Comparison of ENCODE assay signal across 8 cellular contexts in genomic region chr21:29077651-29078090, GRCh38. TPM values are rescaled to one million over a fixed set of nuclear protein-coding genes. Genes with fewer than 3 reads are reported as not detected.
DNase-seq lines count a peak whose midpoint lies in the region; ATAC-seq and TF ChIP-seq lines count a peak whose summit lies in the region.

No MANE protein-coding gene starts in this region.

- TF ChIP-seq CTCF in GM12864 (IDR thresholded peaks at IDR 0.05; ENCODE audit: low read depth, low read length, missing control alignments) (no peak), ascending aorta (IDR thresholded peaks at IDR 0.05) (no peak), lower leg skin (IDR thresholded peaks at IDR 0.05) (no peak)

- H3K4me3 ChIP-seq in GM12864 (ENCODE audit: low read depth, low read length), result peak overlapping the region; percentile 54
- H3K4me3 ChIP-seq in ascending aorta, result peak overlapping the region; percentile 56 to 84
- no peak overlapping the region for H3K4me3 ChIP-seq in lower leg skin (ENCODE audit: low read depth, poor library complexity, severe bottlenecking)

- DNase-seq in GM12864 (ENCODE audit: low read depth), result no peak
- DNase-seq in NCI-H345 (lab: John Stamatoyannopoulos, UW), result peak; percentile 47
- DNase-seq in ascending aorta (ENCODE audit: low spot score in 2 of 2), result no peak
- DNase-seq in mucosa of gallbladder (ENCODE audit: low spot score), result peak; percentile 34
- no peak for DNase-seq in foreskin melanocyte
- no peak for DNase-seq in 8988T
- DNase-seq in lower leg skin (ENCODE audit: low spot score in 2 of 2), result no peak

- no peak for TF ChIP-seq POLR2A in lower leg skin (IDR thresholded peaks at IDR 0.05)

- H3K36me3 ChIP-seq in ascending aorta, result no peaks in the 10 kb centered on the region

- no peaks in the 10 kb centered on the region for H3K27me3 ChIP-seq in ascending aorta

- H3K4me1 ChIP-seq in ascending aorta, result peaks cover 0 to 12% of the 10 kb centered on the region in 2 donors

- peak overlapping the region; percentile 79 to 94 for H3K27ac ChIP-seq in ascending aorta

- no peak for ATAC-seq in GM19467 (IDR thresholded peaks at IDR 0.05; ENCODE audit: unreplicated experiment)

- WGBS in lower leg skin, 2 donors, result 33 to 60% methylated on average over 6 of the region's 6 CpGs

- H3K9me3 ChIP-seq in ascending aorta, result no peaks in the 10 kb centered on the region

- intact Hi-C loops in ascending aorta (cut with DNase I), result no loop called here
- intact Hi-C loops in lower leg skin (cut with DNase I; ENCODE audit: low total_unique reads), result no loop called here

RNA-seq across cellular contexts. Expression of gene CCT8, which starts 4.2 kb away (rescaled TPM):
- 36.7 TPM for total RNA-seq in ascending aorta
- 99.3 TPM for total RNA-seq in mucosa of gallbladder
- 100 to 1,000 TPM in 1 of 4 donors, 10 to 100 TPM in 3; 73.7 to 114 (median 85.1) TPM for total RNA-seq in lower leg skin

RNA-seq across cellular contexts. Expression of gene MAP3K7CL, which starts 52.8 kb away (rescaled TPM):
- total RNA-seq in ascending aorta, result 6.9 TPM
- 5.8 TPM for total RNA-seq in mucosa of gallbladder
- 10 to 100 TPM in 2 of 4 donors, 1 to 10 TPM in 2; 4.6 to 17.1 (median 8.8) TPM for total RNA-seq in lower leg skin

RNA-seq across cellular contexts. Expression of gene USP16, which starts 53.2 kb away (rescaled TPM):
- total RNA-seq in ascending aorta (7.2 TPM), mucosa of gallbladder (29.1 TPM), lower leg skin (10 to 100 TPM; 21.3 to 25.8 (median 23.4) TPM)

RNA-seq across cellular contexts. Expression of gene RWDD2B, which starts 58.5 kb away (rescaled TPM):
- total RNA-seq in ascending aorta, result 1.7 TPM
- total RNA-seq in mucosa of gallbladder, result 15.6 TPM
- total RNA-seq in lower leg skin, result 10 to 100 TPM in 1 of 4 donors, 1 to 10 TPM in 3; 5.4 to 11.7 (median 8.1) TPM

Comparison
In these comparisons a context has a peak if more than half of its experiments do, and no peak if none do; other contexts are left out.
1. DNase-seq: peak in NCI-H345 (single experiment) and mucosa of gallbladder (single experiment); none in GM12864 (single experiment), ascending aorta (0 of 2), foreskin melanocyte (single experiment), 8988T (single experiment) and lower leg skin (0 of 2).